Comparison of ENCODE assay signal across 16 cellular contexts in the genomic region with DNA sequence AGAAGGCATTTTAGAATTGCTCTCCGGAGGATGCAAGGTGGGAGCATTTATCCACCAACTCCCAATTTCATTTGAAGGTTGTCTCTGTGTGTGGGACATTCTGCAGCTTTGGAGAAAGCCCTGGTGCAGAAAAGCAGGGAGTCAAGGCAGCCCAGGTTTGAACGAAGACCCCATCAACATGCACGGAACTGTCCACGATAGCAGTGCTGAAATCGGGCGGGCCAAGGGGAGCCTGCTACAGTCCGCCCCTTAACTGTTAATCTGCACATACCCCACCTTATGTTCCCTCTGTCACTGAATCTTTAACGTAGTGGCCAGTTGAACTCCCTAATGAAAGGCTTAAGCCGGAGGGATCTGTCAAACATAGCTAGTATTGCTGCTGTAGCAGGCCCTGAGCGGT.
"Had no signal": no experiment of that assay in that cellular context is flagged by ENCODE, and none has a peak within 500 bp of the region (broad histone marks: within the 10 kb centered on the region; RNA-seq: fewer than 3 reads in every experiment).

No MANE protein-coding gene starts in this region.

- H3K9me3 ChIP-seq: lower lobe of right lung had no signal

- H3K36me3 Mint-ChIP-seq: stimulated activated memory B cell treated with anti-CD40 and anti-IgM and Interleukin-4, amounts not matched to agents 10 μg/mL and 1 μg/mL and 100 μg/mL, for 72 hours had no signal

- FAIRE-seq: endothelial cell of umbilical vein, TTC549 had no signal

- H3K4me1 ChIP-seq: lower lobe of right lung, parathyroid adenoma had no signal

- H3K4me3 Mint-ChIP-seq: activated CD4-positive, alpha-beta T cell treated with anti-CD3 and anti-CD28 coated beads, Interleukin-2, amount 10 ng/mL, durations not matched to agents 24 days and 14 days; activated naive CD8-positive, alpha-beta T cell treated with anti-CD3 and anti-CD28 coated beads, Interleukin-2, amount 50 U/mL, for 24 hours; activated T-helper 1 cell treated with anti-CD3 and anti-CD28 coated beads, Interleukin-12 subunit alpha, Interleukin-12 subunit beta, Interleukin-2, Interleukin-4 antibody, amounts not matched to agents 30 ng/mL and 10 ng/mL and 1 ng/mL, durations not matched to agents 14 hours and 24 hours and 36 hours; stimulated activated memory B cell treated with anti-CD40 and anti-IgM and Interleukin-4, amounts not matched to agents 10 μg/mL and 1 μg/mL and 100 μg/mL, for 72 hours; T-helper 17 cell had no signal

- H3K79me2 ChIP-seq: parathyroid adenoma had no signal

- ATAC-seq: activated naive CD8-positive, alpha-beta T cell treated with anti-CD3 and anti-CD28 coated beads, Interleukin-2, amount 50 U/mL, for 24 hours; lower lobe of right lung; stimulated activated memory B cell treated with anti-CD40 and anti-IgM and Interleukin-4, amounts not matched to agents 10 μg/mL and 1 μg/mL and 100 μg/mL, for 72 hours; T-helper 17 cell had no signal

- DNase-seq: activated CD4-positive, alpha-beta T cell treated with anti-CD3 and anti-CD28 coated beads, Interleukin-2, amount 10 ng/mL, durations not matched to agents 24 days and 14 days; activated CD4-positive, CD25-positive, alpha-beta regulatory T cell; activated naive CD4-positive, alpha-beta T cell; activated naive CD8-positive, alpha-beta T cell treated with anti-CD3 and anti-CD28 coated beads, Interleukin-2, amount 50 U/mL, for 24 hours; cortex of kidney; effector CD4-positive, alpha-beta T cell; foreskin fibroblast; glutamatergic neuron; hypothalamus; lower lobe of right lung; T-helper 17 cell had no signal

- H3K27me3 Mint-ChIP-seq: activated CD4-positive, alpha-beta T cell treated with anti-CD3 and anti-CD28 coated beads, Interleukin-2, amount 10 ng/mL, durations not matched to agents 24 days and 14 days had no signal

- H3K27ac ChIP-seq: lower lobe of right lung, parathyroid adenoma had no signal

- H3K4me1 Mint-ChIP-seq: activated CD4-positive, alpha-beta T cell treated with anti-CD3 and anti-CD28 coated beads, Interleukin-2, amount 10 ng/mL, durations not matched to agents 24 days and 14 days; activated naive CD8-positive, alpha-beta T cell treated with anti-CD3 and anti-CD28 coated beads, Interleukin-2, amount 50 U/mL, for 24 hours; stimulated activated memory B cell treated with anti-CD40 and anti-IgM and Interleukin-4, amounts not matched to agents 10 μg/mL and 1 μg/mL and 100 μg/mL, for 72 hours; T-helper 17 cell had no signal

- H3K9ac ChIP-seq: parathyroid adenoma had no signal

- H3K27ac Mint-ChIP-seq: activated CD4-positive, alpha-beta T cell treated with anti-CD3 and anti-CD28 coated beads, Interleukin-2, amount 10 ng/mL, durations not matched to agents 24 days and 14 days; activated naive CD8-positive, alpha-beta T cell treated with anti-CD3 and anti-CD28 coated beads, Interleukin-2, amount 50 U/mL, for 24 hours; activated T-helper 1 cell treated with anti-CD3 and anti-CD28 coated beads, Interleukin-12 subunit alpha, Interleukin-12 subunit beta, Interleukin-2, Interleukin-4 antibody, amounts not matched to agents 30 ng/mL and 10 ng/mL and 1 ng/mL, durations not matched to agents 14 hours and 24 hours and 36 hours; stimulated activated memory B cell treated with anti-CD40 and anti-IgM and Interleukin-4, amounts not matched to agents 10 μg/mL and 1 μg/mL and 100 μg/mL, for 72 hours; T-helper 17 cell had no signal

- H3K4me3 ChIP-seq: lower lobe of right lung had no signal

- H2AFZ ChIP-seq: parathyroid adenoma had no signal

- H3K9me3 Mint-ChIP-seq: activated CD4-positive, alpha-beta T cell treated with anti-CD3 and anti-CD28 coated beads, Interleukin-2, amount 10 ng/mL, durations not matched to agents 24 days and 14 days; activated naive CD8-positive, alpha-beta T cell treated with anti-CD3 and anti-CD28 coated beads, Interleukin-2, amount 50 U/mL, for 24 hours; activated T-helper 1 cell treated with anti-CD3 and anti-CD28 coated beads, Interleukin-12 subunit alpha, Interleukin-12 subunit beta, Interleukin-2, Interleukin-4 antibody, amounts not matched to agents 30 ng/mL and 10 ng/mL and 1 ng/mL, durations not matched to agents 14 hours and 24 hours and 36 hours had no signal

- H3K36me3 ChIP-seq: lower lobe of right lung had no signal
